In genomic region chr4:186651181-186651603, GRCh38 we compare ENCODE assay signal across 12 cellular contexts.
DNase-seq lines count a peak whose midpoint lies in the region; ATAC-seq, FAIRE-seq and TF ChIP-seq lines count a peak whose summit lies in the region.
"Had no signal": no experiment of that assay in that cellular context is flagged by ENCODE, and none has a peak within 500 bp of the region (broad histone marks: within the 10 kb centered on the region; RNA-seq: fewer than 3 reads in every experiment).

No MANE protein-coding gene starts in this region.

- H3K4me3 ChIP-seq in body of pancreas = peak overlapping the region in 1 of 2 donors; percentile 2
- peak overlapping the region; percentile 10 for H3K4me3 ChIP-seq in lung
- H3K4me3 ChIP-seq in colonic mucosa = no peak overlapping the region

- peaks cover 13% of the 10 kb centered on the region for H3K4me1 ChIP-seq in body of pancreas
- H3K4me1 ChIP-seq in lung (ENCODE audit: control insufficient read depth in 2 of 2, insufficient read depth in 2 of 2, low read length in 2 of 2) = peaks cover 0 to 5% of the 10 kb centered on the region in 2 donors
- H3K4me1 ChIP-seq in colonic mucosa = no peaks in the 10 kb centered on the region

- H3K27me3 ChIP-seq in body of pancreas = no peaks in the 10 kb centered on the region
- H3K27me3 ChIP-seq in lung (ENCODE audit: control insufficient read depth, insufficient read depth) = no peaks in the 10 kb centered on the region
- no peaks in the 10 kb centered on the region for H3K27me3 ChIP-seq in colonic mucosa

- TF ChIP-seq CTCF in body of pancreas (IDR thresholded peaks at IDR 0.05) = no peak
- no peak for TF ChIP-seq CTCF in lung (IDR thresholded peaks at IDR 0.05; ENCODE audit: control extremely low read depth, extremely low read depth)
- no peak for TF ChIP-seq CTCF in colonic mucosa (IDR thresholded peaks at IDR 0.05)

- intact Hi-C loops in body of pancreas (cut with DNase I) (no loop called here), colonic mucosa (cut with DNase I) (no loop called here)

- no peaks in the 10 kb centered on the region for H3K9me3 ChIP-seq in body of pancreas
- peaks cover 0 to 2% of the 10 kb centered on the region in 2 donors for H3K9me3 ChIP-seq in lung (ENCODE audit: control insufficient read depth in 2 of 2, insufficient read depth in 1 of 2, low read length in 1 of 2)
- no peaks in the 10 kb centered on the region for H3K9me3 ChIP-seq in colonic mucosa
- H3K9me3 ChIP-seq: SK-N-SH had no signal

- WGBS in body of pancreas, 2 donors = 38 to 48% methylated on average over 5 of the region's 5 CpGs
- WGBS in lung, 2 donors = 93% methylated on average over 5 of the region's 5 CpGs

- DNase-seq in SHP77 (lab: John Stamatoyannopoulos, UW) = peak; percentile 39 to 51
- no peak for DNase-seq in SHP77 treated with DMSO at 0.1 percent for 48 hours (lab: John Stamatoyannopoulos, UW)
- DNase-seq in body of pancreas = peak in 3 of 4 donors; percentile 33 to 46 (median 43)
- no peak for DNase-seq in lung (ENCODE audit: low spot score)
- DNase-seq in NCI-H128 (lab: John Stamatoyannopoulos, UW; ENCODE audit: unreplicated experiment) = no peak
- no peak for DNase-seq in urothelium cell line (ENCODE audit: low spot score)
- DNase-seq in colonic mucosa = no peak
- DNase-seq: activated effector memory CD4-positive, alpha-beta T cell treated with anti-CD3 and anti-CD28 coated beads, Interleukin-2, amount 50 U/mL, for 16 hours; NCI-H1930; SK-N-SH; stimulated activated CD4-positive, alpha-beta T cell treated with anti-CD3 and anti-CD28 coated beads, Interleukin-12 subunit alpha, Interleukin-12 subunit beta, amount 100 ng/mL, for 4 hours had no signal

- no peak overlapping the region for H3K9ac ChIP-seq in colonic mucosa (ENCODE audit: low read depth in 2 of 2, low read length in 2 of 2)
- H3K9ac ChIP-seq: SK-N-SH had no signal

- ATAC-seq in body of pancreas (peak; percentile 62), lung (ENCODE audit: insufficient read depth, low FRiP score) (no peak)

- no peak for FAIRE-seq in urothelium cell line (lab: Jason Lieb, UNC)

- H3K36me3 ChIP-seq in body of pancreas (replicated peaks in 1 of 2; ENCODE audit: insufficient read depth in 1 of 2, low read depth in 2 of 2) (no peaks in the 10 kb centered on the region), lung (ENCODE audit: control insufficient read depth in 2 of 2, insufficient read depth in 2 of 2, low read length in 2 of 2) (peaks cover 0 to 2% of the 10 kb centered on the region in 2 donors), colonic mucosa (no peaks in the 10 kb centered on the region)

- H3K27ac ChIP-seq in body of pancreas (peak overlapping the region; percentile 69 to 91 (median 74)), lung (ENCODE audit: low read depth in 1 of 2, low read length in 1 of 2) (peak overlapping the region in 1 of 2 donors; percentile 55), temporal lobe (ENCODE audit: low read depth, low read length) (peak overlapping the region; percentile 7), colonic mucosa (no peak overlapping the region)

- TF ChIP-seq POLR2A in body of pancreas (IDR thresholded peaks at IDR 0.05) = no peak

Comparison
In these comparisons a context has a peak if more than half of its experiments do, and no peak if none do; other contexts are left out.
1. DNase-seq: peak in SHP77 (2 of 2) and body of pancreas (3 of 4); none in SHP77 treated with DMSO at 0.1 percent for 48 hours (single experiment), lung (single experiment), NCI-H128 (single experiment), urothelium cell line (single experiment) and colonic mucosa (single experiment).